11 cellular contexts compared by ENCODE assay signal in genomic region chr4:113784497-113785254, GRCh38. TPM values are rescaled to one million over a fixed set of nuclear protein-coding genes. Genes with fewer than 3 reads are reported as not detected.
A peak's percentile ranks its signal among the peaks of the same experiment; 100 is the strongest.
DNase-seq lines count a peak whose midpoint lies in the region; ATAC-seq and TF ChIP-seq lines count a peak whose summit lies in the region.
"Had no signal": no experiment of that assay in that cellular context is flagged by ENCODE, and none has a peak within 500 bp of the region (broad histone marks: within the 10 kb centered on the region; RNA-seq: fewer than 3 reads in every experiment).

No MANE protein-coding gene starts in this region.

- H3K4me1 Mint-ChIP-seq in activated T-helper 2 cell treated with anti-CD3 and anti-CD28 coated beads, Interferon-gamma antibody, Interleukin-2, Interleukin-4, amounts not matched to agents 10 μg/mL and 5 μg/mL and 100 μg/mL, durations not matched to agents 14 hours and 24 hours and 36 hours (ENCODE audit: low read depth): peaks cover 16% of the 10 kb centered on the region
- H3K4me1 Mint-ChIP-seq in progenitor cell of endocrine pancreas (ENCODE audit: low read depth): no peaks in the 10 kb centered on the region

- no peaks in the 10 kb centered on the region for H4K20me1 ChIP-seq in HCT116 (ENCODE audit: insufficient read depth)

- peak overlapping the region; percentile 31 for H2AFZ ChIP-seq in HCT116 (ENCODE audit: low read depth, low read length, poor library complexity, severe bottlenecking)

- H3K27me3 ChIP-seq in HCT116 (ENCODE audit: insufficient read depth, low read length): no peaks in the 10 kb centered on the region
- H3K27me3 ChIP-seq in RWPE2 (ENCODE audit: insufficient read depth, poor library complexity, severe bottlenecking): no peaks in the 10 kb centered on the region
- H3K27me3 ChIP-seq in H7 (ENCODE audit: control insufficient read depth, insufficient read depth, low read length): no peaks in the 10 kb centered on the region

- H3K36me3 ChIP-seq in HCT116 (ENCODE audit: control insufficient read depth in 1 of 2, insufficient read depth in 2 of 2, low read length in 2 of 2) (no peaks in the 10 kb centered on the region), RWPE2 (ENCODE audit: low read depth) (no peaks in the 10 kb centered on the region), H7 (replicated peaks; ENCODE audit: control insufficient read depth, insufficient read depth, low read length) (no peaks in the 10 kb centered on the region)

- intact Hi-C loops in HCT116 (cut with micrococcal nuclease): loop anchor here (5.0 to 10.0 kb wide), 3 partner anchors 288 to 910 kb away; no protein-coding TSS in a partner anchor
- intact Hi-C loops in activated T-helper 2 cell treated with anti-CD3 and anti-CD28 coated beads, Interferon-gamma antibody, Interleukin-2, Interleukin-4, amounts not matched to agents 10 μg/mL and 5 μg/mL and 100 μg/mL, durations not matched to agents 14 hours and 24 hours and 36 hours (cut with micrococcal nuclease): no loop called here

- H3K4me3 ChIP-seq in HCT116 (replicated peaks in 1 of 2; ENCODE audit: low read depth in 1 of 2, low read length in 2 of 2): no peak overlapping the region
- H3K4me3 ChIP-seq in RWPE2 (ENCODE audit: severe bottlenecking): no peak overlapping the region
- H3K4me3 ChIP-seq in fibroblast of the aortic adventitia (ENCODE audit: low read depth, low read length): no peak overlapping the region
- no peak overlapping the region for H3K4me3 ChIP-seq in skeletal muscle cell (ENCODE audit: low read depth, low read length)
- no peak overlapping the region for H3K4me3 ChIP-seq in H7 (ENCODE audit: insufficient read depth, low read depth, low read length)

- no peak for TF ChIP-seq RAD21 in HCT116 (IDR thresholded peaks at IDR 0.05; ENCODE audit: low read depth)

- H3K9me3 ChIP-seq in HCT116 (ENCODE audit: control insufficient read depth in 1 of 2, insufficient read depth in 1 of 2, low read depth in 1 of 2, low read length in 2 of 2): no peaks in the 10 kb centered on the region
- no peaks in the 10 kb centered on the region for H3K9me3 ChIP-seq in RWPE2 (ENCODE audit: severe bottlenecking)

- no TSS peak for BruUV-seq in HCT116 (replicated peaks; lab: Mats Ljungman, UMichigan)

- RAD21 ChIA-PET in HCT116 (lab: Charles Lee; ENCODE audit: low non-redundant PET in 1 of 2, low total read pairs in 2 of 2, uncharacterized antibody in 2 of 2, unreplicated experiment in 2 of 2): no interaction called here

- H3K27me3 Mint-ChIP-seq in activated T-helper 2 cell treated with anti-CD3 and anti-CD28 coated beads, Interferon-gamma antibody, Interleukin-2, Interleukin-4, amounts not matched to agents 10 μg/mL and 5 μg/mL and 100 μg/mL, durations not matched to agents 14 hours and 24 hours and 36 hours (ENCODE audit: low read depth): no peaks in the 10 kb centered on the region
- H3K27me3 Mint-ChIP-seq in progenitor cell of endocrine pancreas: no peaks in the 10 kb centered on the region

- no peaks in the 10 kb centered on the region for H3K9me2 ChIP-seq in HCT116 (ENCODE audit: insufficient read depth)

- no peaks in the 10 kb centered on the region for H3K79me2 ChIP-seq in HCT116 (ENCODE audit: insufficient read depth, low read length)

- no peaks in the 10 kb centered on the region for H3K36me3 Mint-ChIP-seq in activated T-helper 2 cell treated with anti-CD3 and anti-CD28 coated beads, Interferon-gamma antibody, Interleukin-2, Interleukin-4, amounts not matched to agents 10 μg/mL and 5 μg/mL and 100 μg/mL, durations not matched to agents 14 hours and 24 hours and 36 hours (ENCODE audit: low read depth)
- H3K36me3 Mint-ChIP-seq in progenitor cell of endocrine pancreas (ENCODE audit: insufficient read depth): no peaks in the 10 kb centered on the region

- no peak for TF ChIP-seq CTCF in HCT116 (IDR thresholded peaks at IDR 0.05 in 2 of 3, conservative IDR thresholded peaks at IDR 0.05 in 1 of 3; ENCODE audit: borderline replicate concordance in 1 of 3, insufficient read depth in 1 of 3, low read depth in 2 of 3, low read length in 2 of 3)
- no peak for TF ChIP-seq CTCF in RWPE2 (IDR thresholded peaks at IDR 0.05; ENCODE audit: poor library complexity, severe bottlenecking)
- no peak for TF ChIP-seq CTCF in fibroblast of the aortic adventitia (IDR thresholded peaks at IDR 0.05; ENCODE audit: insufficient read depth, low read length)
- TF ChIP-seq CTCF in progenitor cell of endocrine pancreas (IDR thresholded peaks at IDR 0.05; ENCODE audit: unreplicated experiment): no peak

- TF ChIP-seq POLR2A in HCT116 (IDR thresholded peaks at IDR 0.05; ENCODE audit: borderline replicate concordance, extremely low read depth, insufficient read depth, insufficient read length): no peak

- no peak overlapping the region for H3K27ac Mint-ChIP-seq in activated T-helper 2 cell treated with anti-CD3 and anti-CD28 coated beads, Interferon-gamma antibody, Interleukin-2, Interleukin-4, amounts not matched to agents 10 μg/mL and 5 μg/mL and 100 μg/mL, durations not matched to agents 14 hours and 24 hours and 36 hours
- no peak overlapping the region for H3K27ac Mint-ChIP-seq in progenitor cell of endocrine pancreas

- DNase-seq in HCT116 (ENCODE audit: low read depth, low spot score) (peak; percentile 6), RWPE2 (ENCODE audit: low spot score) (no peak), fibroblast of the aortic adventitia (ENCODE audit: low read depth) (peak; percentile 98), skeletal muscle cell (ENCODE audit: low read depth) (peak; percentile 97), middle frontal gyrus (ENCODE audit: extremely low spot score, low spot score) (no peak), progenitor cell of endocrine pancreas (ENCODE audit: low spot score, unreplicated experiment) (no peak), H7 (no peak)
- no peak for DNase-seq in activated T-helper 2 cell treated with anti-CD3 and anti-CD28 coated beads, Interferon-gamma antibody, Interleukin-2, Interleukin-4, amounts not matched to agents 10 μg/mL and 5 μg/mL and 100 μg/mL, durations not matched to agents 14 hours and 24 hours and 36 hours (ENCODE audit: low spot score)
- DNase-seq: stimulated activated CD4-positive, alpha-beta T cell treated with anti-CD3 and anti-CD28 coated beads, Interleukin-4, amount 100 ng/mL, for 24 hours; T1000 had no signal

- H3K9ac ChIP-seq in HCT116 (ENCODE audit: low read length): no peak overlapping the region

- H3K4me2 ChIP-seq in HCT116 (ENCODE audit: low read length): no peak overlapping the region

- CTCF ChIA-PET in HCT116 (lab: Charles Lee): interaction anchor here (0.6 kb wide), 1 partner anchor 128 kb away, joined by 3 read pairs; no protein-coding TSS in a partner anchor

- no peak overlapping the region for H3K27ac ChIP-seq in HCT116 (ENCODE audit: low read depth, low read length)
- peak overlapping the region; percentile 84 for H3K27ac ChIP-seq in RWPE2 (ENCODE audit: poor library complexity, severe bottlenecking)
- H3K27ac ChIP-seq: HL-60 had no signal

- no peak overlapping the region for H3K4me3 Mint-ChIP-seq in activated T-helper 2 cell treated with anti-CD3 and anti-CD28 coated beads, Interferon-gamma antibody, Interleukin-2, Interleukin-4, amounts not matched to agents 10 μg/mL and 5 μg/mL and 100 μg/mL, durations not matched to agents 14 hours and 24 hours and 36 hours (ENCODE audit: low read depth)
- no peak overlapping the region for H3K4me3 Mint-ChIP-seq in progenitor cell of endocrine pancreas (ENCODE audit: low read depth)

- H3K4me1 ChIP-seq in HCT116 (ENCODE audit: control insufficient read depth in 1 of 2, insufficient read depth in 2 of 2, low read length in 2 of 2) (no peaks in the 10 kb centered on the region), RWPE2 (ENCODE audit: insufficient read depth, poor library complexity, severe bottlenecking) (peaks cover 12% of the 10 kb centered on the region)

- POLR2A ChIA-PET in HCT116 (lab: Charles Lee): no interaction called here

- ATAC-seq in HCT116: no peak
- peak; percentile 95 for ATAC-seq in RWPE2 (ENCODE audit: low read depth)

- no peaks in the 10 kb centered on the region for H3K9me3 Mint-ChIP-seq in activated T-helper 2 cell treated with anti-CD3 and anti-CD28 coated beads, Interferon-gamma antibody, Interleukin-2, Interleukin-4, amounts not matched to agents 10 μg/mL and 5 μg/mL and 100 μg/mL, durations not matched to agents 14 hours and 24 hours and 36 hours
- no peaks in the 10 kb centered on the region for H3K9me3 Mint-ChIP-seq in progenitor cell of endocrine pancreas (ENCODE audit: low read depth)

TF ChIP-seq in HCT116, 20 proteins besides CTCF, POLR2A, EP300 and RAD21:
- no peak for TF ChIP-seq JUND (IDR thresholded peaks at IDR 0.05)
- TF ChIP-seq CEBPB (IDR thresholded peaks at IDR 0.05; ENCODE audit: low read depth): peak; percentile 47; the same call in 1 of the 2 replicates
- no peak for TF ChIP-seq ZNF274 (IDR thresholded peaks at IDR 0.05; ENCODE audit: low read depth, low read length)
- no peak for TF ChIP-seq MAX (IDR thresholded peaks at IDR 0.05)
- TF ChIP-seq ZBTB33 (IDR thresholded peaks at IDR 0.05; ENCODE audit: extremely low read depth, insufficient replicate concordance, low read length): no peak
TF ChIP-seq in HCT116: peak in this region for 1.

RNA-seq across cellular contexts. Expression of gene CAMK2D, which starts 23.1 kb away (rescaled TPM):
- total RNA-seq in HCT116 (2021; ENCODE audit: unreplicated experiment): 67.0 TPM
- polyA plus RNA-seq in HCT116 (2012): 28.8 and 36.2 TPM in 2 replicates
- 276 and 378 TPM in 2 replicates for total RNA-seq in fibroblast of the aortic adventitia (ENCODE audit: low replicate concordance)
- 58.4 and 61.3 TPM in 2 replicates for total RNA-seq in activated T-helper 2 cell treated with anti-CD3 and anti-CD28 coated beads, Interferon-gamma antibody, Interleukin-2, Interleukin-4, amounts not matched to agents 10 μg/mL and 5 μg/mL and 100 μg/mL, durations not matched to agents 14 hours and 24 hours and 36 hours
- total RNA-seq in progenitor cell of endocrine pancreas: 72.2 and 74.4 TPM in 2 replicates
- total RNA-seq in H7 (2014; rRNA removed; shearing (Covaris generic)): 21.5 and 29.0 TPM in 2 replicates

Comparison
In these comparisons a context has a peak if more than half of its experiments do, and no peak if none do; other contexts are left out.
1. DNase-seq: peak in HCT116 (single experiment), fibroblast of the aortic adventitia (single experiment) and skeletal muscle cell (single experiment); none in RWPE2 (single experiment), middle frontal gyrus (single experiment), activated T-helper 2 cell treated with anti-CD3 and anti-CD28 coated beads, Interferon-gamma antibody, Interleukin-2, Interleukin-4, amounts not matched to agents 10 μg/mL and 5 μg/mL and 100 μg/mL, durations not matched to agents 14 hours and 24 hours and 36 hours (single experiment), progenitor cell of endocrine pancreas (single experiment) and H7 (single experiment).